In genomic region chr9:121288874-121289553, GRCh38 we compare ENCODE assay signal across 8 cellular contexts. TPM values are rescaled to one million over a fixed set of nuclear protein-coding genes. Genes with fewer than 3 reads are reported as not detected.
A peak's percentile ranks its signal among the peaks of the same experiment; 100 is the strongest.
DNase-seq lines count a peak whose midpoint lies in the region; ATAC-seq and TF ChIP-seq lines count a peak whose summit lies in the region.

No MANE protein-coding gene starts in this region.

- peak; percentile 78 for ATAC-seq in omental fat pad (ENCODE audit: low FRiP score)
- no peak for ATAC-seq in GM21381 (IDR thresholded peaks at IDR 0.05; ENCODE audit: unreplicated experiment)
- no peak for ATAC-seq in GM19351 (IDR thresholded peaks at IDR 0.05; ENCODE audit: unreplicated experiment)

- peak; percentile 60 for DNase-seq in CD1c-positive myeloid dendritic cell (ENCODE audit: extremely low spot score)
- peak; percentile 45 for DNase-seq in RPMI7951 (ENCODE audit: low read depth)
- DNase-seq in foreskin melanocyte, result peak; percentile 88
- DNase-seq in omental fat pad (ENCODE audit: low spot score), result peak; percentile 45
- DNase-seq in NCI-H1092 (lab: John Stamatoyannopoulos, UW), result no peak
- no peak for DNase-seq in RPMI8226

- no peak for TF ChIP-seq CTCF in omental fat pad (IDR thresholded peaks at IDR 0.05)

RNA-seq across cellular contexts. Expression of gene GSN, which starts 21.1 kb away (rescaled TPM):
- 229 and 317 TPM in 2 replicates for total RNA-seq in RPMI7951 (2014; rRNA removed; shearing (Covaris generic))
- 1,000 to 10,000 TPM; 3,140 to 6,734 (median 4,294) TPM for total RNA-seq in omental fat pad

Comparison
In these comparisons a context has a peak if more than half of its experiments do, and no peak if none do; other contexts are left out.
1. DNase-seq: peak in CD1c-positive myeloid dendritic cell (single experiment), RPMI7951 (single experiment), foreskin melanocyte (single experiment) and omental fat pad (single experiment); none in NCI-H1092 (single experiment) and RPMI8226 (single experiment).